11 cellular contexts compared by ENCODE assay signal in the genomic region with DNA sequence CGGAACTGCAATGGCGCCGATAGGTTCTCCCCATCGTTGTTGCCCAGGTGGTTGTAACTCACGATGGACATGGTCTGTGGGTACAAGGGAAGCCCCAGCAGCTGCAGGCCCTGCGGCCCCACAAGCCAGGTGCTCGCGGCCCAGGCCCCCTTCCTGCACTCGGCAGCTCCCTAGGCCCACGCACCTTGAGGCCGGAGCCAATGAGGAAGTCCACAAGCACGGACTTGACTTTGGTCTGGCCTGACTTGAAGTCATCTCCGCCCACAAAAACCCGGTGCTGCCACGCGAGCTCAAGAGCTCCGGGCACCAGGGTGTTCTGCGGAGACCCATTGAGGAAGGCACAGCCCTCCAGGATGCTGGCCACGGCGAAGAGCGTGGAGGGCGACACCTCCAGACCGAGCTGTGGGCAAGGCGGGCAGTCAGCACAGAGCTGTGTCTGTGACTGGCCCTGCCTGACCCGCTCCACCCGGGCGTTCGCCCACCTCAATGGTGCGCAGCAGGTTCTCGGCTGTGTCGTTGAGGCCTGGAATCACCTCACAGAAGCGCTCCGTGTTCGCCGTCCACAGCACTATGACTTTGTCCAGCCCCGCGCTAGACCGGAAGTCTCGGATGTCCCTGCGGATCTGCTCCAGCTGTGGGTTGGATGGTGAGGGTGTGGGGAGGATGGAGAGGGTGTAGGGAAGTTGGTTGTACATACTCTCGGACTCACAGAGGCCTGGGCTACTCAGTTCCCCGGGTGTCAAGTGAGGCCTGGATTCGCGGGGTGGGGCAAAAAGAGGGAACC. TPM values are rescaled to one million over a fixed set of nuclear protein-coding genes. Genes with fewer than 3 reads are reported as not detected.
DNase-seq lines count a peak whose midpoint lies in the region; ATAC-seq and TF ChIP-seq lines count a peak whose summit lies in the region.
"Had no signal": no experiment of that assay in that cellular context is flagged by ENCODE, and none has a peak within 500 bp of the region (broad histone marks: within the 10 kb centered on the region; RNA-seq: fewer than 3 reads in every experiment).

No MANE protein-coding gene starts in this region.

- peaks cover 16% of the 10 kb centered on the region for H3K4me1 Mint-ChIP-seq in stimulated activated naive CD8-positive, alpha-beta T cell treated with anti-CD3 and anti-CD28 coated beads, Interleukin-15, Interleukin-2, amounts not matched to agents 100 ng/mL and 50 ng/mL, for 24 hours (ENCODE audit: low read depth)
- H3K4me1 Mint-ChIP-seq in activated naive CD8-positive, alpha-beta T cell treated with anti-CD3 and anti-CD28 coated beads for 36 hours, result peaks cover 29% of the 10 kb centered on the region

- no peaks in the 10 kb centered on the region for H3K27me3 Mint-ChIP-seq in stimulated activated naive CD8-positive, alpha-beta T cell treated with anti-CD3 and anti-CD28 coated beads, Interleukin-15, Interleukin-2, amounts not matched to agents 100 ng/mL and 50 ng/mL, for 24 hours
- H3K27me3 Mint-ChIP-seq in activated naive CD8-positive, alpha-beta T cell treated with anti-CD3 and anti-CD28 coated beads for 36 hours, result no peaks in the 10 kb centered on the region

- no peaks in the 10 kb centered on the region for H3K9me3 ChIP-seq in lower lobe of right lung

- H3K36me3 ChIP-seq in lower lobe of right lung, result peaks cover 13% of the 10 kb centered on the region

- peaks cover 46% of the 10 kb centered on the region for H3K4me1 ChIP-seq in lower lobe of right lung

- TF ChIP-seq CTCF in lower lobe of right lung (IDR thresholded peaks at IDR 0.05), result no peak

- H3K27me3 ChIP-seq in lower lobe of right lung (ENCODE audit: low read depth), result no peaks in the 10 kb centered on the region

- ATAC-seq in stimulated activated naive CD8-positive, alpha-beta T cell treated with anti-CD3 and anti-CD28 coated beads, Interleukin-15, Interleukin-2, amounts not matched to agents 100 U/mL and 50 U/mL, for 24 hours, result no peak
- no peak for ATAC-seq in lower lobe of right lung
- ATAC-seq in GM18870 (IDR thresholded peaks at IDR 0.05; ENCODE audit: unreplicated experiment), result no peak
- no peak for ATAC-seq in GM19324 (IDR thresholded peaks at IDR 0.05; ENCODE audit: low FRiP score, unreplicated experiment)

- DNase-seq in stimulated activated naive CD8-positive, alpha-beta T cell treated with anti-CD3 and anti-CD28 coated beads, Interleukin-15, Interleukin-2, amounts not matched to agents 100 U/mL and 50 U/mL, for 24 hours, result no peak
- DNase-seq in activated naive CD8-positive, alpha-beta T cell treated with anti-CD3 and anti-CD28 coated beads for 36 hours, result no peak
- DNase-seq in lower lobe of right lung, result no peak
- DNase-seq in amniotic stem cell (lab: John Stamatoyannopoulos, UW), result no peak
- no peak for DNase-seq in NCI-H1105 (lab: John Stamatoyannopoulos, UW)
- DNase-seq: DMS 273 treated with DMSO at 0.1 percent for 48 hours; mesendoderm; stimulated activated CD4-positive, alpha-beta T cell treated with anti-CD3 and anti-CD28 coated beads, Interleukin-1b, Interleukin-23, amount 100 ng/mL, for 48 hours had no signal

- peak overlapping the region; percentile 56 for H3K27ac ChIP-seq in lower lobe of right lung

- peak overlapping the region; percentile 34 for H3K27ac Mint-ChIP-seq in stimulated activated naive CD8-positive, alpha-beta T cell treated with anti-CD3 and anti-CD28 coated beads, Interleukin-15, Interleukin-2, amounts not matched to agents 100 ng/mL and 50 ng/mL, for 24 hours
- peak overlapping the region; percentile 50 for H3K27ac Mint-ChIP-seq in activated naive CD8-positive, alpha-beta T cell treated with anti-CD3 and anti-CD28 coated beads for 36 hours

- intact Hi-C loops in lower lobe of right lung (cut with DNase I), result no loop called here

- H3K4me3 ChIP-seq in lower lobe of right lung, result no peak overlapping the region

- peak overlapping the region; percentile 56 for H3K4me3 Mint-ChIP-seq in stimulated activated naive CD8-positive, alpha-beta T cell treated with anti-CD3 and anti-CD28 coated beads, Interleukin-15, Interleukin-2, amounts not matched to agents 100 ng/mL and 50 ng/mL, for 24 hours
- peak overlapping the region; percentile 65 for H3K4me3 Mint-ChIP-seq in activated naive CD8-positive, alpha-beta T cell treated with anti-CD3 and anti-CD28 coated beads for 36 hours

- no peaks in the 10 kb centered on the region for H3K9me3 Mint-ChIP-seq in stimulated activated naive CD8-positive, alpha-beta T cell treated with anti-CD3 and anti-CD28 coated beads, Interleukin-15, Interleukin-2, amounts not matched to agents 100 ng/mL and 50 ng/mL, for 24 hours
- H3K9me3 Mint-ChIP-seq in activated naive CD8-positive, alpha-beta T cell treated with anti-CD3 and anti-CD28 coated beads for 36 hours, result no peaks in the 10 kb centered on the region

- H3K36me3 Mint-ChIP-seq in stimulated activated naive CD8-positive, alpha-beta T cell treated with anti-CD3 and anti-CD28 coated beads, Interleukin-15, Interleukin-2, amounts not matched to agents 100 ng/mL and 50 ng/mL, for 24 hours (ENCODE audit: low read depth), result no peaks in the 10 kb centered on the region
- peaks cover 10% of the 10 kb centered on the region for H3K36me3 Mint-ChIP-seq in activated naive CD8-positive, alpha-beta T cell treated with anti-CD3 and anti-CD28 coated beads for 36 hours

RNA-seq across cellular contexts. Expression of a gene that starts 1.9 kb away (rescaled TPM):
- total RNA-seq in activated naive CD8-positive, alpha-beta T cell treated with anti-CD3 and anti-CD28 coated beads for 36 hours, result 10 to 100 TPM; 29.6 to 32.7 TPM
- total RNA-seq in lower lobe of right lung, result 30.6 TPM

RNA-seq across cellular contexts. Expression of a gene that starts 16.8 kb away (rescaled TPM):
- 100 to 1,000 TPM in 1 of 2 experiments, 10 to 100 TPM in 1; 96.1 to 101 TPM for total RNA-seq in activated naive CD8-positive, alpha-beta T cell treated with anti-CD3 and anti-CD28 coated beads for 36 hours
- total RNA-seq in lower lobe of right lung, result 65.6 TPM

RNA-seq across cellular contexts. Expression of a gene that starts 38.6 kb away (rescaled TPM):
- not detected for total RNA-seq in activated naive CD8-positive, alpha-beta T cell treated with anti-CD3 and anti-CD28 coated beads for 36 hours
- 35.4 TPM for total RNA-seq in lower lobe of right lung

RNA-seq across cellular contexts. Expression of a gene that starts 50.1 kb away (rescaled TPM):
- total RNA-seq in activated naive CD8-positive, alpha-beta T cell treated with anti-CD3 and anti-CD28 coated beads for 36 hours, result not detected
- 21.2 TPM for total RNA-seq in lower lobe of right lung

Comparison
In these comparisons a context has a peak if more than half of its experiments do, and no peak if none do; other contexts are left out.
1. RNA of a gene that starts 38.6 kb away (total RNA-seq): 35.4 TPM in lower lobe of right lung (single experiment); not detected in activated naive CD8-positive, alpha-beta T cell treated with anti-CD3 and anti-CD28 coated beads for 36 hours; every median in the first group is over 10 times any median in the second.